8 cellular contexts compared by ENCODE assay signal in genomic region chr1:203607169-203607873, GRCh38. TPM values are rescaled to one million over a fixed set of nuclear protein-coding genes. Genes with fewer than 3 reads are reported as not detected.
DNase-seq lines count a peak whose midpoint lies in the region; ATAC-seq and TF ChIP-seq lines count a peak whose summit lies in the region.

No MANE protein-coding gene starts in this region.

- TF ChIP-seq CTCF in GM13977 (IDR thresholded peaks at IDR 0.05; ENCODE audit: extremely low read depth, insufficient read depth, missing control alignments) (no peak), progenitor cell of endocrine pancreas (IDR thresholded peaks at IDR 0.05; ENCODE audit: unreplicated experiment) (no peak)

- ATAC-seq in SK-N-SH treated with all-trans-retinoic acid at 6 μM for 48 hours: peak; percentile 94
- ATAC-seq in stimulated activated naive CD8-positive, alpha-beta T cell treated with anti-CD3 and anti-CD28 coated beads, Interleukin-15, amount 100 ng/mL, for 72 hours: peak; percentile 94

- peaks cover 0 to 6% of the 10 kb centered on the region in 2 donors for H3K9me3 Mint-ChIP-seq in stimulated activated naive CD8-positive, alpha-beta T cell treated with anti-CD3 and anti-CD28 coated beads, Interleukin-15, amount 100 ng/mL, for 72 hours
- H3K9me3 Mint-ChIP-seq in progenitor cell of endocrine pancreas (ENCODE audit: low read depth): no peaks in the 10 kb centered on the region

- H3K4me3 Mint-ChIP-seq in stimulated activated naive CD8-positive, alpha-beta T cell treated with anti-CD3 and anti-CD28 coated beads, Interleukin-15, amount 100 ng/mL, for 72 hours: peak overlapping the region; percentile 56 to 79
- H3K4me3 Mint-ChIP-seq in progenitor cell of endocrine pancreas (ENCODE audit: low read depth): no peak overlapping the region

- peak overlapping the region; percentile 86 to 99 for H3K27ac Mint-ChIP-seq in stimulated activated naive CD8-positive, alpha-beta T cell treated with anti-CD3 and anti-CD28 coated beads, Interleukin-15, amount 100 ng/mL, for 72 hours
- no peak overlapping the region for H3K27ac Mint-ChIP-seq in progenitor cell of endocrine pancreas

- peaks cover 34% of the 10 kb centered on the region for H3K4me1 Mint-ChIP-seq in stimulated activated naive CD8-positive, alpha-beta T cell treated with anti-CD3 and anti-CD28 coated beads, Interleukin-15, amount 100 ng/mL, for 72 hours
- peaks cover 4% of the 10 kb centered on the region for H3K4me1 Mint-ChIP-seq in progenitor cell of endocrine pancreas (ENCODE audit: low read depth)

- H3K36me3 Mint-ChIP-seq in progenitor cell of endocrine pancreas (ENCODE audit: insufficient read depth): no peaks in the 10 kb centered on the region

- in situ Hi-C loops in GM13977 (cut with MboI; ENCODE audit: low pct_unique_long_range_greater_than_20kb, low sequenced_read_pairs, unreplicated experiment): no loop called here

- DNase-seq in GM13977 (ENCODE audit: low spot score) (peak; percentile 42), kidney glomerular epithelial cell (lab: John Stamatoyannopoulos, UW) (peak; percentile 90), SK-N-DZ (ENCODE audit: low spot score) (no peak), NCI-H187 treated with DMSO at 0.1 percent for 48 hours (lab: John Stamatoyannopoulos, UW) (no peak), progenitor cell of endocrine pancreas (ENCODE audit: low spot score, unreplicated experiment) (no peak)
- peak; percentile 50 for DNase-seq in activated naive CD4-positive, alpha-beta T cell treated with anti-CD3 and anti-CD28 coated beads, Interleukin-2, amount 50 U/mL, for 16 hours
- peak; percentile 64 to 84 for DNase-seq in stimulated activated naive CD8-positive, alpha-beta T cell treated with anti-CD3 and anti-CD28 coated beads, Interleukin-15, amount 100 ng/mL, for 72 hours

- H3K27me3 Mint-ChIP-seq in stimulated activated naive CD8-positive, alpha-beta T cell treated with anti-CD3 and anti-CD28 coated beads, Interleukin-15, amount 100 ng/mL, for 72 hours: no peaks in the 10 kb centered on the region
- peaks cover 4% of the 10 kb centered on the region for H3K27me3 Mint-ChIP-seq in progenitor cell of endocrine pancreas

TF ChIP-seq in SK-N-SH treated with all-trans-retinoic acid at 6 μM for 48 hours, 23 proteins besides CTCF, POLR2A, EP300 and RAD21:
- TF ChIP-seq OSR1 (CRISPR knock-in tag; IDR thresholded peaks at IDR 0.05) (no peak), RARB (CRISPR knock-in tag; IDR thresholded peaks at IDR 0.05) (peak; percentile 55; the same call in 1 of the 2 replicates), ZC3H10 (CRISPR knock-in tag; IDR thresholded peaks at IDR 0.05) (0 out of 2 replicates have a peak, but pooled peaks have one; percentile 35), TOX (CRISPR knock-in tag; IDR thresholded peaks at IDR 0.05; ENCODE audit: borderline replicate concordance) (0 out of 2 replicates have a peak, but pooled peaks have one; percentile 61), PATZ1 (CRISPR knock-in tag; IDR thresholded peaks at IDR 0.05; ENCODE audit: borderline replicate concordance) (0 out of 2 replicates have a peak, but pooled peaks have one; percentile 23), CSDC2 (CRISPR knock-in tag; IDR thresholded peaks at IDR 0.05) (no peak)

RNA-seq across cellular contexts. Expression of gene ATP2B4, which starts 19.3 kb away (rescaled TPM):
- polyA plus RNA-seq in SK-N-DZ (2014; cell fraction: cytosol; rRNA removed): 0.83 and 0.96 TPM in 2 replicates
- 0.80 and 0.92 TPM in 2 replicates for polyA plus RNA-seq in SK-N-DZ (2014; cell fraction: nucleus; rRNA removed)
- total RNA-seq in progenitor cell of endocrine pancreas: 39.2 and 40.8 TPM in 2 replicates

Comparison
In these comparisons a context has a peak if more than half of its experiments do, and no peak if none do; other contexts are left out.
1. DNase-seq: peak in GM13977 (single experiment), activated naive CD4-positive, alpha-beta T cell treated with anti-CD3 and anti-CD28 coated beads, Interleukin-2, amount 50 U/mL, for 16 hours (single experiment), kidney glomerular epithelial cell (single experiment) and stimulated activated naive CD8-positive, alpha-beta T cell treated with anti-CD3 and anti-CD28 coated beads, Interleukin-15, amount 100 ng/mL, for 72 hours (2 of 2); none in SK-N-DZ (single experiment), NCI-H187 treated with DMSO at 0.1 percent for 48 hours (single experiment) and progenitor cell of endocrine pancreas (single experiment).